Comparison of ENCODE assay signal across 8 cellular contexts in the genomic region with DNA sequence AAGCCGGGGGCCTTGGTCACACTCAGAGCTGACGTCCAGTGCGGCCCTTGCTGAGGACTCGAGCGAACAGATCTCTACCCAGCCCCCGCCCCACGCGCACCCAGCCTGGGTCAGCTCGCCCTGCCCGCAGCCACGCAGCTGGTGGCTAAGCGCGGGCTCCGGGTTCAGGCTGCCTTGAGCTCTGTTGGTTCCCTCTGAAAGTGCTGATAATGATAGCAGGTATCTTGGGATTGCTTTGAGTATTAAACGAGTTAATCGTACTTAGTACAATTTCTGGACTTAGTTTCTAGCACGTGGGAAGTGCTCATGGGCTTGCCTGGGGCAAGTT.
DNase-seq lines count a peak whose midpoint lies in the region; ATAC-seq, FAIRE-seq and TF ChIP-seq lines count a peak whose summit lies in the region.

No MANE protein-coding gene starts in this region.

- intact Hi-C loops in left ventricle myocardium inferior (cut with micrococcal nuclease) (loop anchor here (5.0 kb wide), 1 partner anchor 245 kb away; no protein-coding TSS in a partner anchor), left cardiac atrium (cut with DNase I) (loop anchor here in 1 of 2 donors (2.0 to 10.0 kb wide), 2 partner anchors 137 to 245 kb away; no protein-coding TSS in a partner anchor), posterior vena cava (cut with DNase I) (no loop called here), kidney (cut with DNase I) (loop anchor here (5.0 kb wide), 1 partner anchor 245 kb away; no protein-coding TSS in a partner anchor)

- peak overlapping the region; percentile 77 for H3K27ac Mint-ChIP-seq in activated naive CD8-positive, alpha-beta T cell treated with anti-CD3 and anti-CD28 coated beads, Interleukin-2, amount 50 U/mL, for 24 hours

- 18% methylated on average over 17 of the region's 17 CpGs for WGBS in mesenchymal stem cell

- peaks cover 12% of the 10 kb centered on the region for H3K4me1 ChIP-seq in left ventricle myocardium inferior
- H3K4me1 ChIP-seq in mesenchymal stem cell (ENCODE audit: control insufficient read depth, insufficient read depth, low read depth, low read length) = peaks cover 11% of the 10 kb centered on the region
- peaks cover 0 to 2% of the 10 kb centered on the region in 2 donors for H3K4me1 ChIP-seq in kidney (ENCODE audit: control insufficient read depth in 1 of 2, insufficient read depth in 1 of 2, low read depth in 1 of 2, low read length in 2 of 2)

- FAIRE-seq in kidney (lab: Jason Lieb, UNC) = no peak

- H3K9ac ChIP-seq in mesenchymal stem cell (ENCODE audit: low read length) (peak overlapping the region; percentile 87), kidney (ENCODE audit: low read length in 2 of 2) (no peak overlapping the region)

- TF ChIP-seq CTCF in left ventricle myocardium inferior (IDR thresholded peaks at IDR 0.05; ENCODE audit: borderline replicate concordance) (peak; percentile 8), kidney (IDR thresholded peaks at IDR 0.05; ENCODE audit: borderline replicate concordance, extremely low read depth, insufficient read depth) (no peak)

- no peak overlapping the region for H3K23ac ChIP-seq in mesenchymal stem cell (ENCODE audit: low read length in 2 of 2)

- H3K36me3 Mint-ChIP-seq in activated naive CD8-positive, alpha-beta T cell treated with anti-CD3 and anti-CD28 coated beads, Interleukin-2, amount 50 U/mL, for 24 hours (ENCODE audit: low read depth) = no peaks in the 10 kb centered on the region

- peak overlapping the region; percentile 78 for H3K4me3 Mint-ChIP-seq in activated naive CD8-positive, alpha-beta T cell treated with anti-CD3 and anti-CD28 coated beads, Interleukin-2, amount 50 U/mL, for 24 hours

- H2AFZ ChIP-seq in mesenchymal stem cell (ENCODE audit: low read depth, low read length) = peak overlapping the region; percentile 84

- peaks cover 77% of the 10 kb centered on the region for H3K27me3 ChIP-seq in left ventricle myocardium inferior (ENCODE audit: low read depth)
- H3K27me3 ChIP-seq in mesenchymal stem cell (ENCODE audit: control insufficient read depth in 1 of 2, insufficient read depth in 1 of 2, low read length in 2 of 2) = peaks cover 0 to 41% of the 10 kb centered on the region in 2 experiments

- no peak overlapping the region for H4K91ac ChIP-seq in mesenchymal stem cell (ENCODE audit: low read length)

- H2BK12ac ChIP-seq in mesenchymal stem cell (ENCODE audit: low read length in 2 of 2) = no peak overlapping the region

- no peak overlapping the region for H3K18ac ChIP-seq in mesenchymal stem cell (ENCODE audit: low read depth in 1 of 2, low read length in 2 of 2)

- no peak overlapping the region for H3K14ac ChIP-seq in mesenchymal stem cell (ENCODE audit: low read length in 2 of 2)

- peaks cover 23% of the 10 kb centered on the region for H3K4me1 Mint-ChIP-seq in activated naive CD8-positive, alpha-beta T cell treated with anti-CD3 and anti-CD28 coated beads, Interleukin-2, amount 50 U/mL, for 24 hours

- H3K4me3 ChIP-seq in left ventricle myocardium inferior (peak overlapping the region; percentile 65), mesenchymal stem cell (ENCODE audit: insufficient read depth in 1 of 2, low read depth in 1 of 2, low read length in 2 of 2) (peak overlapping the region; percentile 67 to 87), kidney (ENCODE audit: low read length in 2 of 2) (no peak overlapping the region)

- H3K27ac ChIP-seq in left ventricle myocardium inferior (replicated peaks) = no peak overlapping the region
- H3K27ac ChIP-seq in mesenchymal stem cell (ENCODE audit: low read length, poor library complexity, severe bottlenecking) = no peak overlapping the region
- no peak overlapping the region for H3K27ac ChIP-seq in kidney (ENCODE audit: low read depth in 2 of 2, low read length in 2 of 2)

- H2BK120ac ChIP-seq in mesenchymal stem cell (ENCODE audit: low read depth, low read length) = no peak overlapping the region

- no peak overlapping the region for H2BK5ac ChIP-seq in mesenchymal stem cell (ENCODE audit: low read depth, low read length, poor library complexity, severe bottlenecking)

- no peak for DNase-seq in left ventricle myocardium inferior
- no peak for DNase-seq in left cardiac atrium
- DNase-seq in activated naive CD8-positive, alpha-beta T cell treated with anti-CD3 and anti-CD28 coated beads, Interleukin-2, amount 50 U/mL, for 24 hours = no peak
- no peak for DNase-seq in mesenchymal stem cell
- no peak for DNase-seq in posterior vena cava (ENCODE audit: low spot score)
- DNase-seq in activated CD8-positive, alpha-beta memory T cell treated with anti-CD3 and anti-CD28 coated beads for 24 hours = no peak
- no peak for DNase-seq in cerebellum (ENCODE audit: low spot score)
- DNase-seq in kidney = no peak

- H3K9me3 ChIP-seq in left ventricle myocardium inferior (replicated peaks) (no peaks in the 10 kb centered on the region), mesenchymal stem cell (ENCODE audit: control insufficient read depth, low read length) (no peaks in the 10 kb centered on the region), kidney (ENCODE audit: control insufficient read depth in 1 of 2, low read length in 2 of 2) (no peaks in the 10 kb centered on the region)

- H3K36me3 ChIP-seq in left ventricle myocardium inferior (no peaks in the 10 kb centered on the region), mesenchymal stem cell (ENCODE audit: control insufficient read depth in 1 of 2, insufficient read depth in 2 of 2, low read depth in 1 of 2, low read length in 2 of 2) (no peaks in the 10 kb centered on the region), kidney (ENCODE audit: control insufficient read depth in 1 of 2, insufficient read depth in 2 of 2, low read length in 2 of 2) (no peaks in the 10 kb centered on the region)

- no peaks in the 10 kb centered on the region for H3K79me1 ChIP-seq in mesenchymal stem cell (replicated peaks; ENCODE audit: low read length, poor library complexity, severe bottlenecking)

- H4K8ac ChIP-seq in mesenchymal stem cell (ENCODE audit: low read length) = no peak overlapping the region

- H3K4ac ChIP-seq in mesenchymal stem cell (ENCODE audit: low read depth in 1 of 2, low read length in 2 of 2) = no peak overlapping the region

- H3K27me3 Mint-ChIP-seq in activated naive CD8-positive, alpha-beta T cell treated with anti-CD3 and anti-CD28 coated beads, Interleukin-2, amount 50 U/mL, for 24 hours = peaks cover 12% of the 10 kb centered on the region

- H3K4me2 ChIP-seq in mesenchymal stem cell (ENCODE audit: low read length, poor library complexity, severe bottlenecking) = peak overlapping the region; percentile 91

- H2AK5ac ChIP-seq in mesenchymal stem cell (ENCODE audit: low read length, severe bottlenecking) = no peak overlapping the region

- no peak for ATAC-seq in left cardiac atrium
- no peak for ATAC-seq in activated naive CD8-positive, alpha-beta T cell treated with anti-CD3 and anti-CD28 coated beads, Interleukin-2, amount 50 U/mL, for 24 hours

- H2BK15ac ChIP-seq in mesenchymal stem cell (ENCODE audit: low read depth, poor library complexity, severe bottlenecking) = peak overlapping the region; percentile 23

- no peaks in the 10 kb centered on the region for H3K9me3 Mint-ChIP-seq in activated naive CD8-positive, alpha-beta T cell treated with anti-CD3 and anti-CD28 coated beads, Interleukin-2, amount 50 U/mL, for 24 hours

Comparison
In these comparisons a context has a peak if more than half of its experiments do, and no peak if none do; other contexts are left out.
1. H3K4me3 ChIP-seq: peak in left ventricle myocardium inferior (single experiment) and mesenchymal stem cell (2 of 2); none in kidney (0 of 2).
2. intact Hi-C loops: an anchor here in left ventricle myocardium inferior (5.0 kb wide) and kidney (5.0 kb wide); none called in posterior vena cava.